Comparison of ENCODE assay signal across 28 cellular contexts in the genomic region with DNA sequence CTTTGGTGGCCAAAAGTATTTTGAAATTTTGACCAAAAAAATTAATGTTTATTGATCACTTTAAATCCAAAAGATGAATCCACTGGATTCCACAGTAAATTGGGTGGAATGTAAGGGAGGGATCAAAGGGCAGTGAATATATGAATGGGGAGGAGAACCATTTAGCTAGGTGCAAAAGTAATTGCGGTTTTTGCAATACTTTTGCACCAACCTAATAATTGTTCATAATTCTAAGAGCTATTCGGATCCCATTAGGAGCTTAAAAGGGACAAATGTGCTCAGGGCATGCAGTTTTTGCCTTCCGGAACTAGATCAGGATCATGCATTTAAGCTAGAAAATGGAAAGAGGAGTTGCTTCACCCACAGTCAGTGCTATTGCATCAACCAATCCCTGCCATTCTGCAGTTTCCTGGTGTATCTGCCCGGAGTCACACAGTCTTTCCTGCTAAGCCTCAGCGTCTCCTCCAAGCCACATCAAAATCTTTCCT. TPM values are rescaled to one million over a fixed set of nuclear protein-coding genes. Genes with fewer than 3 reads are reported as not detected.
"Had no signal": no experiment of that assay in that cellular context is flagged by ENCODE, and none has a peak within 500 bp of the region (broad histone marks: within the 10 kb centered on the region; RNA-seq: fewer than 3 reads in every experiment).

Gene LPO (plus strand): TSS at position 438 of the 488 bp plus-strand sequence. CDS start 4,396 bp downstream, outside the sequence.

- H3K4me1 Mint-ChIP-seq: activated CD4-positive, alpha-beta T cell treated with anti-CD3 and anti-CD28 coated beads, Interleukin-2, amount 10 ng/mL, durations not matched to agents 7 days and 5 days; activated naive CD4-positive, alpha-beta T cell treated with anti-CD3 and anti-CD28 coated beads, Interleukin-2, amount 50 U/mL, for 24 hours; naive thymus-derived CD4-positive, alpha-beta T cell; neural crest cell had no signal

- H3K27ac Mint-ChIP-seq: activated CD4-positive, alpha-beta T cell treated with anti-CD3 and anti-CD28 coated beads, Interleukin-2, amount 10 ng/mL, durations not matched to agents 7 days and 5 days; activated CD8-positive, alpha-beta memory T cell treated with anti-CD3 and anti-CD28 coated beads, Interleukin-2, amount 10 ng/mL, durations not matched to agents 7 days and 5 days; activated CD8-positive, alpha-beta T cell treated with anti-CD3 and anti-CD28 coated beads for 36 hours; activated naive CD4-positive, alpha-beta T cell treated with anti-CD3 and anti-CD28 coated beads, Interleukin-2, amount 50 U/mL, for 24 hours; brain; progenitor cell of endocrine pancreas had no signal

- DNase-seq: activated CD4-positive, alpha-beta T cell treated with anti-CD3 and anti-CD28 coated beads, Interleukin-2, amount 10 ng/mL, durations not matched to agents 7 days and 5 days; activated CD4-positive, CD25-positive, alpha-beta regulatory T cell treated with anti-CD3 and anti-CD28 coated beads, Interleukin-2, amount 50 U/mL, for 72 hours; activated CD8-positive, alpha-beta memory T cell treated with anti-CD3 and anti-CD28 coated beads, Interleukin-2, amount 10 ng/mL, durations not matched to agents 7 days and 5 days; activated CD8-positive, alpha-beta T cell treated with anti-CD3 and anti-CD28 coated beads for 36 hours; activated gamma-delta T cell treated with Interleukin-2 at 50 U/mL for 16 hours; activated T-cell treated with anti-CD3 and anti-CD28 coated beads for 4 hours; aorta; caudate nucleus; dermis blood vessel endothelial cell; effector CD8-positive, alpha-beta T cell; foreskin melanocyte; kidney glomerular epithelial cell; left lung; naive thymus-derived CD4-positive, alpha-beta T cell; retina; spleen; stimulated activated CD4-positive, alpha-beta T cell treated with anti-CD3 and anti-CD28 coated beads, Interleukin-4, amount 100 ng/mL, for 24 hours; stimulated activated naive CD8-positive, alpha-beta T cell treated with anti-CD3 and anti-CD28 coated beads, Interleukin-15, Interleukin-2, amounts not matched to agents 100 U/mL and 50 U/mL, for 24 hours; upper lobe of left lung; WERI-Rb-1 had no signal

- H3K27me3 ChIP-seq: upper lobe of left lung had no signal

- H3K36me3 Mint-ChIP-seq: activated CD8-positive, alpha-beta memory T cell treated with anti-CD3 and anti-CD28 coated beads, Interleukin-2, amount 10 ng/mL, durations not matched to agents 7 days and 5 days; activated naive CD4-positive, alpha-beta T cell treated with anti-CD3 and anti-CD28 coated beads, Interleukin-2, amount 50 U/mL, for 24 hours; brain; naive thymus-derived CD4-positive, alpha-beta T cell had no signal

- H3K4me3 Mint-ChIP-seq: activated CD4-positive, alpha-beta T cell treated with anti-CD3 and anti-CD28 coated beads, Interleukin-2, amount 10 ng/mL, durations not matched to agents 7 days and 5 days; activated CD8-positive, alpha-beta memory T cell treated with anti-CD3 and anti-CD28 coated beads, Interleukin-2, amount 10 ng/mL, durations not matched to agents 7 days and 5 days; activated CD8-positive, alpha-beta T cell treated with anti-CD3 and anti-CD28 coated beads for 36 hours; activated naive CD4-positive, alpha-beta T cell treated with anti-CD3 and anti-CD28 coated beads, Interleukin-2, amount 50 U/mL, for 24 hours; brain; naive thymus-derived CD4-positive, alpha-beta T cell; neural crest cell had no signal

- H3K4me3 ChIP-seq: left lung, lung, spleen, upper lobe of left lung had no signal

- H3K9me3 Mint-ChIP-seq: activated CD4-positive, alpha-beta T cell treated with anti-CD3 and anti-CD28 coated beads, Interleukin-2, amount 10 ng/mL, durations not matched to agents 7 days and 5 days; activated CD8-positive, alpha-beta T cell treated with anti-CD3 and anti-CD28 coated beads for 36 hours; activated naive CD4-positive, alpha-beta T cell treated with anti-CD3 and anti-CD28 coated beads, Interleukin-2, amount 50 U/mL, for 24 hours; brain; naive thymus-derived CD4-positive, alpha-beta T cell; neural crest cell had no signal

- H3K36me3 ChIP-seq: left lung, spleen, upper lobe of left lung, WERI-Rb-1 had no signal

RNA-seq across cellular contexts. Expression of gene LPO, which starts in this region (rescaled TPM):
- total RNA-seq: activated CD4-positive, alpha-beta T cell treated with anti-CD3 and anti-CD28 coated beads, Interleukin-2, amount 10 ng/mL, durations not matched to agents 7 days and 5 days; activated CD8-positive, alpha-beta memory T cell treated with anti-CD3 and anti-CD28 coated beads, Interleukin-2, amount 10 ng/mL, durations not matched to agents 7 days and 5 days; activated CD8-positive, alpha-beta T cell treated with anti-CD3 and anti-CD28 coated beads for 36 hours; aorta; neural crest cell; osteoblast; progenitor cell of endocrine pancreas; spleen; subcutaneous adipose tissue; T-helper 2 cell treated with Interferon-gamma antibody and Interleukin-4, amounts not matched to agents 100 ng/mL and 5 ng/mL, for 36 hours; upper lobe of left lung had no signal
